Comparison of ENCODE assay signal across 25 cellular contexts in genomic region chr9:129012893-129013448, GRCh38. TPM values are rescaled to one million over a fixed set of nuclear protein-coding genes. Genes with fewer than 3 reads are reported as not detected.
DNase-seq lines count a peak whose midpoint lies in the region; ATAC-seq and TF ChIP-seq lines count a peak whose summit lies in the region.
"Had no signal": no experiment of that assay in that cellular context is flagged by ENCODE, and none has a peak within 500 bp of the region (broad histone marks: within the 10 kb centered on the region; RNA-seq: fewer than 3 reads in every experiment).

No MANE protein-coding gene starts in this region.

- peaks cover 0 to 5% of the 10 kb centered on the region in 2 donors for H3K36me3 Mint-ChIP-seq in activated naive CD4-positive, alpha-beta T cell treated with anti-CD3 and anti-CD28 coated beads, Interleukin-2, amount 50 U/mL, for 72 hours
- H3K36me3 Mint-ChIP-seq in activated naive CD4-positive, alpha-beta T cell treated with anti-CD3 and anti-CD28 coated beads for 36 hours (ENCODE audit: low read depth), result peaks cover 3% of the 10 kb centered on the region
- peaks cover 6% of the 10 kb centered on the region for H3K36me3 Mint-ChIP-seq in activated CD4-positive, alpha-beta memory T cell treated with anti-CD3 and anti-CD28 coated beads for 36 hours

- H3K4me1 Mint-ChIP-seq in activated naive CD4-positive, alpha-beta T cell treated with anti-CD3 and anti-CD28 coated beads for 36 hours (ENCODE audit: low read depth), result no peaks in the 10 kb centered on the region
- H3K4me1 Mint-ChIP-seq in activated CD4-positive, alpha-beta memory T cell treated with anti-CD3 and anti-CD28 coated beads for 36 hours (ENCODE audit: low read depth), result no peaks in the 10 kb centered on the region
- H3K4me1 Mint-ChIP-seq: B cell; CD8-positive, alpha-beta memory T cell had no signal

- H3K27ac ChIP-seq in hepatocyte, result no peak overlapping the region
- no peak overlapping the region for H3K27ac ChIP-seq in upper lobe of right lung
- H3K27ac ChIP-seq: 22Rv1, C4-2B, GM23248 had no signal

- no peaks in the 10 kb centered on the region for H3K9me3 Mint-ChIP-seq in activated naive CD4-positive, alpha-beta T cell treated with anti-CD3 and anti-CD28 coated beads, Interleukin-2, amount 50 U/mL, for 72 hours
- H3K9me3 Mint-ChIP-seq in activated naive CD4-positive, alpha-beta T cell treated with anti-CD3 and anti-CD28 coated beads for 36 hours, result no peaks in the 10 kb centered on the region
- H3K9me3 Mint-ChIP-seq in activated CD4-positive, alpha-beta memory T cell treated with anti-CD3 and anti-CD28 coated beads for 36 hours, result no peaks in the 10 kb centered on the region
- H3K9me3 Mint-ChIP-seq: CD8-positive, alpha-beta memory T cell had no signal

- DNase-seq in activated naive CD4-positive, alpha-beta T cell treated with anti-CD3 and anti-CD28 coated beads, Interleukin-2, amount 50 U/mL, for 72 hours (ENCODE audit: low spot score in 2 of 2), result no peak
- DNase-seq in activated naive CD4-positive, alpha-beta T cell treated with anti-CD3 and anti-CD28 coated beads for 36 hours, result no peak
- DNase-seq in SK-N-DZ (ENCODE audit: low spot score), result peak; percentile 13
- DNase-seq in hepatocyte (ENCODE audit: low spot score), result peak; percentile 4
- DNase-seq in upper lobe of right lung, result peak; percentile 53
- no peak for DNase-seq in germinal center (ENCODE audit: low spot score)
- DNase-seq in activated CD4-positive, alpha-beta memory T cell treated with anti-CD3 and anti-CD28 coated beads for 36 hours, result no peak
- DNase-seq: Calu3; CD8-positive, alpha-beta memory T cell; DMS153; DND-41; GM23248; KG1; MM.1S; NCI-H1417; NCI-H1694; NCI-H2029 treated with DMSO at 0.1 percent for 48 hours; NCI-H526 treated with DMSO at 0.1 percent for 48 hours; RPMI8226; SHP77 had no signal

- H3K9me2 ChIP-seq in hepatocyte (replicated peaks; ENCODE audit: insufficient read depth), result no peaks in the 10 kb centered on the region

- no peak for TF ChIP-seq CTCF in hepatocyte (IDR thresholded peaks at IDR 0.05; ENCODE audit: poor library complexity)
- no peak for TF ChIP-seq CTCF in upper lobe of right lung (IDR thresholded peaks at IDR 0.05)

- H3K4me1 ChIP-seq in hepatocyte (ENCODE audit: insufficient read depth) (no peaks in the 10 kb centered on the region), upper lobe of right lung (no peaks in the 10 kb centered on the region)
- H3K4me1 ChIP-seq: HAP-1 had no signal

- WGBS in hepatocyte (ENCODE audit: low lambda C conversion rate, missing lambda C conversion rate), result 90% methylated on average over 16 of the region's 16 CpGs

- no peak overlapping the region for H3K4me3 Mint-ChIP-seq in activated naive CD4-positive, alpha-beta T cell treated with anti-CD3 and anti-CD28 coated beads for 36 hours
- H3K4me3 Mint-ChIP-seq in activated CD4-positive, alpha-beta memory T cell treated with anti-CD3 and anti-CD28 coated beads for 36 hours, result no peak overlapping the region
- H3K4me3 Mint-ChIP-seq: B cell; CD8-positive, alpha-beta memory T cell had no signal

- no peaks in the 10 kb centered on the region for H3K27me3 Mint-ChIP-seq in activated naive CD4-positive, alpha-beta T cell treated with anti-CD3 and anti-CD28 coated beads for 36 hours (ENCODE audit: low read depth)
- no peaks in the 10 kb centered on the region for H3K27me3 Mint-ChIP-seq in activated CD4-positive, alpha-beta memory T cell treated with anti-CD3 and anti-CD28 coated beads for 36 hours
- H3K27me3 Mint-ChIP-seq: B cell; CD8-positive, alpha-beta memory T cell had no signal

- ATAC-seq in activated naive CD4-positive, alpha-beta T cell treated with anti-CD3 and anti-CD28 coated beads, Interleukin-2, amount 50 U/mL, for 72 hours, result no peak
- ATAC-seq in upper lobe of right lung (no peak), GM21381 (IDR thresholded peaks at IDR 0.05; ENCODE audit: unreplicated experiment) (no peak)

- no peaks in the 10 kb centered on the region for H3K9me3 ChIP-seq in hepatocyte (ENCODE audit: low read depth)
- H3K9me3 ChIP-seq in upper lobe of right lung, result no peaks in the 10 kb centered on the region
- H3K9me3 ChIP-seq: HAP-1 had no signal

- no peak overlapping the region for H3K4me2 ChIP-seq in hepatocyte

- POLR2A ChIA-PET in activated CD4-positive, alpha-beta memory T cell treated with anti-CD3 and anti-CD28 coated beads for 36 hours (lab: Charles Lee), result no interaction called here

- peak overlapping the region; percentile 62 to 65 for H3K27ac Mint-ChIP-seq in activated naive CD4-positive, alpha-beta T cell treated with anti-CD3 and anti-CD28 coated beads, Interleukin-2, amount 50 U/mL, for 72 hours
- no peak overlapping the region for H3K27ac Mint-ChIP-seq in activated naive CD4-positive, alpha-beta T cell treated with anti-CD3 and anti-CD28 coated beads for 36 hours
- H3K27ac Mint-ChIP-seq in activated CD4-positive, alpha-beta memory T cell treated with anti-CD3 and anti-CD28 coated beads for 36 hours, result no peak overlapping the region
- H3K27ac Mint-ChIP-seq: B cell had no signal

- H3K36me3 ChIP-seq in hepatocyte (replicated peaks; ENCODE audit: insufficient read depth, low read depth), result no peaks in the 10 kb centered on the region
- peaks cover 68% of the 10 kb centered on the region for H3K36me3 ChIP-seq in upper lobe of right lung

- intact Hi-C loops in activated naive CD4-positive, alpha-beta T cell treated with anti-CD3 and anti-CD28 coated beads for 36 hours (cut with micrococcal nuclease), result no loop called here
- intact Hi-C loops in upper lobe of right lung (cut with DNase I), result no loop called here
- intact Hi-C loops in activated CD4-positive, alpha-beta memory T cell treated with anti-CD3 and anti-CD28 coated beads for 36 hours (cut with micrococcal nuclease), result no loop called here

- CTCF ChIA-PET in activated naive CD4-positive, alpha-beta T cell treated with anti-CD3 and anti-CD28 coated beads for 36 hours (lab: Charles Lee), result no interaction called here
- CTCF ChIA-PET in activated CD4-positive, alpha-beta memory T cell treated with anti-CD3 and anti-CD28 coated beads for 36 hours (lab: Charles Lee), result no interaction called here

- no peak overlapping the region for H3K4me3 ChIP-seq in hepatocyte
- H3K4me3 ChIP-seq in upper lobe of right lung, result no peak overlapping the region
- H3K4me3 ChIP-seq: GM23248, HAP-1 had no signal

- H4K20me1 ChIP-seq in hepatocyte (ENCODE audit: insufficient read depth, poor library complexity, severe bottlenecking), result no peaks in the 10 kb centered on the region

- no peaks in the 10 kb centered on the region for H3K79me2 ChIP-seq in hepatocyte

- H3K27me3 ChIP-seq in hepatocyte, result no peaks in the 10 kb centered on the region
- H3K27me3 ChIP-seq in upper lobe of right lung, result no peaks in the 10 kb centered on the region

- no peak overlapping the region for H2AFZ ChIP-seq in hepatocyte
- H2AFZ ChIP-seq: GM23248 had no signal

RNA-seq across cellular contexts. Expression of gene SH3GLB2, which starts 15.2 kb away (rescaled TPM):
- total RNA-seq in activated naive CD4-positive, alpha-beta T cell treated with anti-CD3 and anti-CD28 coated beads, Interleukin-2, amount 50 U/mL, for 72 hours, result 10 to 100 TPM; 44.1 to 59.9 TPM
- total RNA-seq in activated naive CD4-positive, alpha-beta T cell treated with anti-CD3 and anti-CD28 coated beads for 36 hours, result 10 to 100 TPM; 38.0 to 38.2 TPM
- 92.3 and 111 TPM in 2 replicates for polyA plus RNA-seq in SK-N-DZ (2014; cell fraction: cytosol; rRNA removed)
- polyA plus RNA-seq in SK-N-DZ (2014; cell fraction: nucleus; rRNA removed), result 585 and 610 TPM in 2 replicates
- total RNA-seq in hepatocyte, result 68.3 and 85.4 TPM in 2 replicates
- polyA plus RNA-seq in hepatocyte, result 124 and 189 TPM in 2 replicates
- 88.4 TPM for total RNA-seq in upper lobe of right lung
- total RNA-seq in activated CD4-positive, alpha-beta memory T cell treated with anti-CD3 and anti-CD28 coated beads for 36 hours, result 10 to 100 TPM; 59.5 to 62.3 TPM

RNA-seq across cellular contexts. Expression of gene MIGA2, which starts 23.5 kb away (rescaled TPM):
- total RNA-seq in activated naive CD4-positive, alpha-beta T cell treated with anti-CD3 and anti-CD28 coated beads, Interleukin-2, amount 50 U/mL, for 72 hours, result 10 to 100 TPM; 30.4 to 79.3 TPM
- total RNA-seq in activated naive CD4-positive, alpha-beta T cell treated with anti-CD3 and anti-CD28 coated beads for 36 hours, result 10 to 100 TPM; 36.3 to 42.7 TPM
- 23.2 and 35.4 TPM in 2 replicates for polyA plus RNA-seq in SK-N-DZ (2014; cell fraction: cytosol; rRNA removed)
- polyA plus RNA-seq in SK-N-DZ (2014; cell fraction: nucleus; rRNA removed), result 214 and 304 TPM in 2 replicates
- total RNA-seq in hepatocyte (16.8 and 29.5 TPM in 2 replicates), upper lobe of right lung (20.7 TPM)
- polyA plus RNA-seq in hepatocyte, result 23.4 and 33.3 TPM in 2 replicates
- 10 to 100 TPM; 26.1 to 26.5 TPM for total RNA-seq in activated CD4-positive, alpha-beta memory T cell treated with anti-CD3 and anti-CD28 coated beads for 36 hours

Comparison
In these comparisons a context has a peak if more than half of its experiments do, and no peak if none do; other contexts are left out.
1. H3K27ac Mint-ChIP-seq: peak in activated naive CD4-positive, alpha-beta T cell treated with anti-CD3 and anti-CD28 coated beads, Interleukin-2, amount 50 U/mL, for 72 hours (2 of 2); none in activated naive CD4-positive, alpha-beta T cell treated with anti-CD3 and anti-CD28 coated beads for 36 hours (single experiment) and activated CD4-positive, alpha-beta memory T cell treated with anti-CD3 and anti-CD28 coated beads for 36 hours (single experiment).
2. DNase-seq: peak in SK-N-DZ (single experiment), hepatocyte (single experiment) and upper lobe of right lung (single experiment); none in activated naive CD4-positive, alpha-beta T cell treated with anti-CD3 and anti-CD28 coated beads, Interleukin-2, amount 50 U/mL, for 72 hours (0 of 2), activated naive CD4-positive, alpha-beta T cell treated with anti-CD3 and anti-CD28 coated beads for 36 hours (single experiment), germinal center (single experiment) and activated CD4-positive, alpha-beta memory T cell treated with anti-CD3 and anti-CD28 coated beads for 36 hours (single experiment).